In the genomic region with DNA sequence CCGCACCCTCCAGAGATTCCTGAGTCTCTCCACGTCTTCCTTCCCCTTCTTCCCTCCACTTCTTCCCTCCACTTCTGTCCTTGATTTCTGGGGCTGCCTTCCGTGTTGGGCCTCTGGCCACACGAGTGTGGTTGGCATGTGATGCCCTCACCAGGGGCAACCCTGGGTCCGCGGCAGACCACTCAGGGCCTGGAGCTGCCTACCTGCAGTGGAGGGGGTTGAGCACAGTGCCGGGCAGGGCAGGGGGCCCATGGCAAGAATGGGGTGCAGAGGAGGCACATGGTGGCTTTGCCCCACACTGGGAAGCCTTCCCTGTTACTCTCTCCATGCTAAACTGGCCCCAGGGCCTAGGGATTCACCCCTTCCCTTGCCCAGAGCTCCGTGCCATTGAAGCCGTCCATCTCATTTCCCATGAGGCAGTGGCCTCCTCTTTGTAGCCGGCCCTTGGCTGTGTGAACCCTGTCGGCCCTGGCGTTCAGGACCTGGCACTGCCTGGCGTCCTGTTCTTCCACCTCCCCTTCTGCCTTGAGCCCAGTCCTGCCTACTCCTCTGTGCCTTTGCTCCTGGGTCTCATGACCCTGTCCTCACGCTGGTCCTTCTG, we compare ENCODE assay signal across 25 cellular contexts.
"Had no signal": no experiment of that assay in that cellular context is flagged by ENCODE, and none has a peak within 500 bp of the region (broad histone marks: within the 10 kb centered on the region; RNA-seq: fewer than 3 reads in every experiment).

No MANE protein-coding gene starts in this region.

- ATAC-seq: activated CD8-positive, alpha-beta memory T cell treated with anti-CD3 and anti-CD28 coated beads, Interleukin-2, amount 10 ng/mL, durations not matched to agents 7 days and 5 days; activated CD8-positive, alpha-beta T cell treated with anti-CD3 and anti-CD28 coated beads for 36 hours; gastrocnemius medialis; left ventricle myocardium superior; natural killer cell; pancreas; psoas muscle; right cardiac atrium; upper lobe of right lung had no signal

- H3K27me3 Mint-ChIP-seq: activated CD4-positive, alpha-beta T cell treated with anti-CD3 and anti-CD28 coated beads, Interleukin-2, amount 10 ng/mL, durations not matched to agents 7 days and 5 days; activated CD8-positive, alpha-beta memory T cell treated with anti-CD3 and anti-CD28 coated beads, Interleukin-2, amount 10 ng/mL, durations not matched to agents 7 days and 5 days; activated CD8-positive, alpha-beta T cell treated with anti-CD3 and anti-CD28 coated beads for 36 hours; activated naive CD8-positive, alpha-beta T cell had no signal

- H3K9me3 ChIP-seq: adrenal gland, ascending aorta, esophagus squamous epithelium, gastrocnemius medialis, neutrophil, pancreas, psoas muscle, upper lobe of right lung had no signal

- H3K9me3 Mint-ChIP-seq: activated CD4-positive, alpha-beta T cell treated with anti-CD3 and anti-CD28 coated beads, Interleukin-2, amount 10 ng/mL, durations not matched to agents 7 days and 5 days; activated CD8-positive, alpha-beta T cell treated with anti-CD3 and anti-CD28 coated beads for 36 hours; endodermal cell; natural killer cell had no signal

- H3K27ac Mint-ChIP-seq: activated CD8-positive, alpha-beta memory T cell treated with anti-CD3 and anti-CD28 coated beads, Interleukin-2, amount 10 ng/mL, durations not matched to agents 7 days and 5 days; activated CD8-positive, alpha-beta T cell treated with anti-CD3 and anti-CD28 coated beads for 36 hours; activated naive CD8-positive, alpha-beta T cell; endodermal cell; natural killer cell had no signal

- H3K4me3 Mint-ChIP-seq: activated CD4-positive, alpha-beta T cell treated with anti-CD3 and anti-CD28 coated beads, Interleukin-2, amount 10 ng/mL, durations not matched to agents 7 days and 5 days; activated CD8-positive, alpha-beta memory T cell treated with anti-CD3 and anti-CD28 coated beads, Interleukin-2, amount 10 ng/mL, durations not matched to agents 7 days and 5 days; activated CD8-positive, alpha-beta T cell treated with anti-CD3 and anti-CD28 coated beads for 36 hours; activated naive CD8-positive, alpha-beta T cell; endodermal cell; natural killer cell had no signal

- H3K36me3 Mint-ChIP-seq: activated naive CD8-positive, alpha-beta T cell; natural killer cell had no signal

- DNase-seq: activated CD4-positive, alpha-beta T cell treated with anti-CD3 and anti-CD28 coated beads, Interleukin-2, amount 10 ng/mL, durations not matched to agents 7 days and 5 days; activated CD8-positive, alpha-beta memory T cell treated with anti-CD3 and anti-CD28 coated beads, Interleukin-2, amount 10 ng/mL, durations not matched to agents 7 days and 5 days; activated CD8-positive, alpha-beta T cell treated with anti-CD3 and anti-CD28 coated beads for 36 hours; activated gamma-delta T cell treated with Interleukin-2 at 50 U/mL for 16 hours; activated T-cell treated with anti-CD3 and anti-CD28 coated beads for 4 hours; adrenal gland; brain microvascular endothelial cell; central memory CD4-positive, alpha-beta T cell; endodermal cell; esophagus squamous epithelium; gastrocnemius medialis; head of caudate nucleus; hypothalamus; left ventricle myocardium superior; midbrain; natural killer cell; psoas muscle; stimulated activated CD4-positive, alpha-beta T cell treated with anti-CD3 and anti-CD28 coated beads, Interleukin-1b, Interleukin-23, amount 100 ng/mL, for 48 hours; stimulated activated naive CD4-positive, alpha-beta T cell treated with Interleukin-2 at 50 U/mL for 16 hours; upper lobe of right lung had no signal

- H3K27me3 ChIP-seq: adrenal gland, ascending aorta, brain microvascular endothelial cell, esophagus squamous epithelium, gastrocnemius medialis, neutrophil, pancreas, upper lobe of right lung had no signal

- H3K4me1 ChIP-seq: adrenal gland, ascending aorta, esophagus squamous epithelium, gastrocnemius medialis, pancreas, psoas muscle, upper lobe of right lung had no signal

- H3K4me1 Mint-ChIP-seq: activated CD4-positive, alpha-beta T cell treated with anti-CD3 and anti-CD28 coated beads, Interleukin-2, amount 10 ng/mL, durations not matched to agents 7 days and 5 days; activated CD8-positive, alpha-beta memory T cell treated with anti-CD3 and anti-CD28 coated beads, Interleukin-2, amount 10 ng/mL, durations not matched to agents 7 days and 5 days; endodermal cell; natural killer cell had no signal

- H3K4me3 ChIP-seq: adrenal gland, ascending aorta, esophagus squamous epithelium, gastrocnemius medialis, pancreas, psoas muscle, upper lobe of right lung had no signal

- H3K27ac ChIP-seq: adrenal gland, ascending aorta, brain microvascular endothelial cell, esophagus squamous epithelium, gastrocnemius medialis, neutrophil, pancreas, psoas muscle, upper lobe of right lung had no signal
